1 cellular context compared by ENCODE assay signal in the genomic region with DNA sequence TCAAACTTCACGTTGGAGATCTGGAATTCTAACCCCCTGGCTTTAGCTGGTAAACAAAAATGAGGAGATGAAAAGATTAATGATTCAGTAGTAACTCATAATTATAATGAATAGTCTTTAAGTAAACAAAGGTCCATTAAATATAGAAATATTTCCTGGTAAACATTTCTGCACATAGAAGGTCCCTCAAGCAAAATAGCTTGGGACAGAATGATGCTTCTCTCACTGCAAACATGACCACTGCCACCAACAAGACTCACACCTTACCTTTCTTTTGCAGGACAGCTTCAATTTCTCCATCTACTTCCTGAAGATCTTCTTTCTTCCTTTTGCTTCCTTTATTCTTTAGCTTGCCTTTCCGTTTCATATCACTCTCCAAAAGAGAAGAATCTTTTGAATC.
TF ChIP-seq lines count a peak whose summit lies in the region.

No MANE protein-coding gene starts in this region.

TF ChIP-seq in GM23338, 12 proteins besides CTCF, POLR2A, EP300 and RAD21 (continued from another document):
- TF ChIP-seq, protein P1, sequence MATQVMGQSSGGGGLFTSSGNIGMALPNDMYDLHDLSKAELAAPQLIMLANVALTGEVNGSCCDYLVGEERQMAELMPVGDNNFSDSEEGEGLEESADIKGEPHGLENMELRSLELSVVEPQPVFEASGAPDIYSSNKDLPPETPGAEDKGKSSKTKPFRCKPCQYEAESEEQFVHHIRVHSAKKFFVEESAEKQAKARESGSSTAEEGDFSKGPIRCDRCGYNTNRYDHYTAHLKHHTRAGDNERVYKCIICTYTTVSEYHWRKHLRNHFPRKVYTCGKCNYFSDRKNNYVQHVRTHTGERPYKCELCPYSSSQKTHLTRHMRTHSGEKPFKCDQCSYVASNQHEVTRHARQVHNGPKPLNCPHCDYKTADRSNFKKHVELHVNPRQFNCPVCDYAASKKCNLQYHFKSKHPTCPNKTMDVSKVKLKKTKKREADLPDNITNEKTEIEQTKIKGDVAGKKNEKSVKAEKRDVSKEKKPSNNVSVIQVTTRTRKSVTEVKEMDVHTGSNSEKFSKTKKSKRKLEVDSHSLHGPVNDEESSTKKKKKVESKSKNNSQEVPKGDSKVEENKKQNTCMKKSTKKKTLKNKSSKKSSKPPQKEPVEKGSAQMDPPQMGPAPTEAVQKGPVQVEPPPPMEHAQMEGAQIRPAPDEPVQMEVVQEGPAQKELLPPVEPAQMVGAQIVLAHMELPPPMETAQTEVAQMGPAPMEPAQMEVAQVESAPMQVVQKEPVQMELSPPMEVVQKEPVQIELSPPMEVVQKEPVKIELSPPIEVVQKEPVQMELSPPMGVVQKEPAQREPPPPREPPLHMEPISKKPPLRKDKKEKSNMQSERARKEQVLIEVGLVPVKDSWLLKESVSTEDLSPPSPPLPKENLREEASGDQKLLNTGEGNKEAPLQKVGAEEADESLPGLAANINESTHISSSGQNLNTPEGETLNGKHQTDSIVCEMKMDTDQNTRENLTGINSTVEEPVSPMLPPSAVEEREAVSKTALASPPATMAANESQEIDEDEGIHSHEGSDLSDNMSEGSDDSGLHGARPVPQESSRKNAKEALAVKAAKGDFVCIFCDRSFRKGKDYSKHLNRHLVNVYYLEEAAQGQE (IDR thresholded peaks at IDR 0.05; ENCODE audit: unreplicated experiment), result no peak
- TF ChIP-seq CREB1 (CRISPR knock-in tag; IDR thresholded peaks at IDR 0.05; ENCODE audit: low read depth) (no peak), ZNF114 (CRISPR knock-in tag; IDR thresholded peaks at IDR 0.05) (no peak), EZH2 (IDR thresholded peaks at IDR 0.05; ENCODE audit: low read depth, unreplicated experiment) (no peak)
- TF ChIP-seq, protein P2, sequence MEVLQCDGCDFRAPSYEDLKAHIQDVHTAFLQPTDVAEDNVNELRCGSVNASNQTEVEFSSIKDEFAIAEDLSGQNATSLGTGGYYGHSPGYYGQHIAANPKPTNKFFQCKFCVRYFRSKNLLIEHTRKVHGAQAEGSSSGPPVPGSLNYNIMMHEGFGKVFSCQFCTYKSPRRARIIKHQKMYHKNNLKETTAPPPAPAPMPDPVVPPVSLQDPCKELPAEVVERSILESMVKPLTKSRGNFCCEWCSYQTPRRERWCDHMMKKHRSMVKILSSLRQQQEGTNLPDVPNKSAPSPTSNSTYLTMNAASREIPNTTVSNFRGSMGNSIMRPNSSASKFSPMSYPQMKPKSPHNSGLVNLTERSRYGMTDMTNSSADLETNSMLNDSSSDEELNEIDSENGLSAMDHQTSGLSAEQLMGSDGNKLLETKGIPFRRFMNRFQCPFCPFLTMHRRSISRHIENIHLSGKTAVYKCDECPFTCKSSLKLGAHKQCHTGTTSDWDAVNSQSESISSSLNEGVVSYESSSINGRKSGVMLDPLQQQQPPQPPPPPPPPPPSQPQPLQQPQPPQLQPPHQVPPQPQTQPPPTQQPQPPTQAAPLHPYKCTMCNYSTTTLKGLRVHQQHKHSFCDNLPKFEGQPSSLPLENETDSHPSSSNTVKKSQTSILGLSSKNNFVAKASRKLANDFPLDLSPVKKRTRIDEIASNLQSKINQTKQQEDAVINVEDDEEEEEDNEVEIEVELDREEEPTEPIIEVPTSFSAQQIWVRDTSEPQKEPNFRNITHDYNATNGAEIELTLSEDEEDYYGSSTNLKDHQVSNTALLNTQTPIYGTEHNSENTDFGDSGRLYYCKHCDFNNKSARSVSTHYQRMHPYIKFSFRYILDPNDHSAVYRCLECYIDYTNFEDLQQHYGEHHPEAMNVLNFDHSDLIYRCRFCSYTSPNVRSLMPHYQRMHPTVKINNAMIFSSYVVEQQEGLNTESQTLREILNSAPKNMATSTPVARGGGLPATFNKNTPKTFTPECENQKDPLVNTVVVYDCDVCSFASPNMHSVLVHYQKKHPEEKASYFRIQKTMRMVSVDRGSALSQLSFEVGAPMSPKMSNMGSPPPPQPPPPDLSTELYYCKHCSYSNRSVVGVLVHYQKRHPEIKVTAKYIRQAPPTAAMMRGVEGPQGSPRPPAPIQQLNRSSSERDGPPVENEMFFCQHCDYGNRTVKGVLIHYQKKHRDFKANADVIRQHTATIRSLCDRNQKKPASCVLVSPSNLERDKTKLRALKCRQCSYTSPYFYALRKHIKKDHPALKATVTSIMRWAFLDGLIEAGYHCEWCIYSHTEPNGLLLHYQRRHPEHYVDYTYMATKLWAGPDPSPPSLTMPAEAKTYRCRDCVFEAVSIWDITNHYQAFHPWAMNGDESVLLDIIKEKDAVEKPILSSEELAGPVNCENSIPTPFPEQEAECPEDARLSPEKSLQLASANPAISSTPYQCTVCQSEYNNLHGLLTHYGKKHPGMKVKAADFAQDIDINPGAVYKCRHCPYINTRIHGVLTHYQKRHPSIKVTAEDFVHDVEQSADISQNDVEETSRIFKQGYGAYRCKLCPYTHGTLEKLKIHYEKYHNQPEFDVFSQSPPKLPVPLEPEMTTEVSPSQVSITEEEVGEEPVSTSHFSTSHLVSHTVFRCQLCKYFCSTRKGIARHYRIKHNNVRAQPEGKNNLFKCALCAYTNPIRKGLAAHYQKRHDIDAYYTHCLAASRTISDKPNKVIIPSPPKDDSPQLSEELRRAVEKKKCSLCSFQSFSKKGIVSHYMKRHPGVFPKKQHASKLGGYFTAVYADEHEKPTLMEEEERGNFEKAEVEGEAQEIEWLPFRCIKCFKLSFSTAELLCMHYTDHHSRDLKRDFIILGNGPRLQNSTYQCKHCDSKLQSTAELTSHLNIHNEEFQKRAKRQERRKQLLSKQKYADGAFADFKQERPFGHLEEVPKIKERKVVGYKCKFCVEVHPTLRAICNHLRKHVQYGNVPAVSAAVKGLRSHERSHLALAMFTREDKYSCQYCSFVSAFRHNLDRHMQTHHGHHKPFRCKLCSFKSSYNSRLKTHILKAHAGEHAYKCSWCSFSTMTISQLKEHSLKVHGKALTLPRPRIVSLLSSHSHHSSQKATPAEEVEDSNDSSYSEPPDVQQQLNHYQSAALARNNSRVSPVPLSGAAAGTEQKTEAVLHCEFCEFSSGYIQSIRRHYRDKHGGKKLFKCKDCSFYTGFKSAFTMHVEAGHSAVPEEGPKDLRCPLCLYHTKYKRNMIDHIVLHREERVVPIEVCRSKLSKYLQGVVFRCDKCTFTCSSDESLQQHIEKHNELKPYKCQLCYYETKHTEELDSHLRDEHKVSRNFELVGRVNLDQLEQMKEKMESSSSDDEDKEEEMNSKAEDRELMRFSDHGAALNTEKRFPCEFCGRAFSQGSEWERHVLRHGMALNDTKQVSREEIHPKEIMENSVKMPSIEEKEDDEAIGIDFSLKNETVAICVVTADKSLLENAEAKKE (CRISPR knock-in tag; IDR thresholded peaks at IDR 0.05), result no peak
